Comparison of ENCODE assay signal across 17 cellular contexts in genomic region chr7:89104748-89105685, GRCh38.
"Had no signal": no experiment of that assay in that cellular context is flagged by ENCODE, and none has a peak within 500 bp of the region (broad histone marks: within the 10 kb centered on the region; RNA-seq: fewer than 3 reads in every experiment).

No MANE protein-coding gene starts in this region.

- DNase-seq: activated B cell treated with CpG ODN at 0.5 μM for 24 hours; activated CD4-positive, alpha-beta T cell treated with anti-CD3 and anti-CD28 coated beads, Interleukin-2, amount 10 ng/mL, durations not matched to agents 24 days and 14 days; activated naive CD4-positive, alpha-beta T cell; activated naive CD8-positive, alpha-beta T cell treated with anti-CD3 and anti-CD28 coated beads, Interleukin-2, amount 50 U/mL, for 24 hours; body of pancreas; central memory CD4-positive, alpha-beta T cell; endodermal cell; erythroblast; left colon; natural killer cell; nucleus accumbens; psoas muscle; right lobe of liver; stimulated activated CD4-positive, alpha-beta T cell treated with anti-CD3 and anti-CD28 coated beads, Interleukin-2, amount 100 ng/mL, for 24 hours; stimulated activated naive B cell treated with anti-CD40 and anti-IgM and Interleukin-4, amounts not matched to agents 10 μg/mL and 1 μg/mL and 100 μg/mL, for 72 hours had no signal

- H3K36me3 ChIP-seq: right lobe of liver, tibial nerve had no signal

- H3K27me3 ChIP-seq: body of pancreas, right lobe of liver, tibial nerve had no signal

- H3K4me3 ChIP-seq: body of pancreas, lung, psoas muscle, right lobe of liver, tibial nerve had no signal

- H3K4me1 ChIP-seq: body of pancreas, psoas muscle, right lobe of liver, tibial nerve had no signal

- H3K9me3 ChIP-seq: body of pancreas, psoas muscle, right lobe of liver, tibial nerve had no signal

- ATAC-seq: activated naive CD8-positive, alpha-beta T cell treated with anti-CD3 and anti-CD28 coated beads, Interleukin-2, amount 50 U/mL, for 24 hours; body of pancreas; left colon; natural killer cell; psoas muscle; right lobe of liver; stimulated activated naive B cell treated with anti-CD40 and anti-IgM and Interleukin-4, amounts not matched to agents 10 μg/mL and 1 μg/mL and 100 μg/mL, for 72 hours had no signal

- H3K27ac ChIP-seq: body of pancreas, psoas muscle, right lobe of liver, tibial nerve had no signal
